In the genomic region with DNA sequence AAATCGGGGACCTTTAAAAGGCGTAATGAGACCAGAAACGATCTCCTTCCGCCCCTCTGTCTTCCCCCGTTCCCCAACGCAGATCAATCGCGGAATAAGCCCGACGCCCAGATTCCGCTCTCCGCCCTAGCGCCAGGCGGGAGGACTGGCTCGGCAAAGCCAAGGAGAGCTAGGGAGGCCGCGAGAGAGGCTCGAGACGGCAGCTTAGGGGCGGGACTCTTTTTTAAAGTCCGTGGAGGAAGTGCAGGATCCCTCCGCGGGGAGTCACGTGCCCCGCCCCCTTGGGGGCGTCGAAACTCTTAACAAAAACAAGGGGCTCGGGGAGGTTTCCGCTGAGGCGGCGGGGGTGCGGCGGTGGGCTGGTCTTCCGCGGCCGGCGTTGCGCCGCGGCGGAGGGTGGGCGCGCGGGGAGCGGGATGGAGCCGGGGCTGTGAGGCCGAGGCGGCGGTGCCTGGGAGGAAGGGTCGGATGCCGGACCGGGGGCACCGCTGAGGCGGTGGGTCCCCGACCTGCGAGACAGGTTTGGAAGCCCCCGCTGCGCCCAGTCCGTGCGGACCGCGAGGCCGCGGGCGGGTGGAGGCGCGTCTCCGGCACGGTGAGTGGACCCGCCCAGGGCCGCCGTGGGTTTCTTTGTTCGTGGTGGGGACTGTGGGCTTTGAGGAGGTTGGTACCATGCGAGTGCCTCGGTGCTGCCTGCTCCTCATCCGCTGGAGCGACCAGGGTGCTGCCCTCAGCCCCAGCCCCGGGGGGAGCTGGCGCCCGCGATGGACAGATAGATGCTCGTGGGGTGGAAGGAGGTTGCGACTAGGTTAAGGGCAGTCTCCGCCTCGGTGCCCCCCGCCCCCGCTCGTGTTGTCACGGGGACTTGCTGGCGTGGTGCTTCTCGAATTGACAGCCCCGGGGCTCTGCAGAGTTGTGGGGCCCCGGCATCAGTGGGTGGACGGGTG, we compare ENCODE assay signal across 8 cellular contexts. TPM values are rescaled to one million over a fixed set of nuclear protein-coding genes. Genes with fewer than 3 reads are reported as not detected.
DNase-seq lines count a peak whose midpoint lies in the region; ATAC-seq and TF ChIP-seq lines count a peak whose summit lies in the region.

A gene with protein sequence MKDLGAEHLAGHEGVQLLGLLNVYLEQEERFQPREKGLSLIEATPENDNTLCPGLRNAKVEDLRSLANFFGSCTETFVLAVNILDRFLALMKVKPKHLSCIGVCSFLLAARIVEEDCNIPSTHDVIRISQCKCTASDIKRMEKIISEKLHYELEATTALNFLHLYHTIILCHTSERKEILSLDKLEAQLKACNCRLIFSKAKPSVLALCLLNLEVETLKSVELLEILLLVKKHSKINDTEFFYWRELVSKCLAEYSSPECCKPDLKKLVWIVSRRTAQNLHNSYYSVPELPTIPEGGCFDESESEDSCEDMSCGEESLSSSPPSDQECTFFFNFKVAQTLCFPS (plus strand): TSS at position 296 of the 947 bp plus-strand sequence. CDS start 1,326 bp downstream, outside the sequence.

- H3K79me2 ChIP-seq in OCI-LY3 (ENCODE audit: low read length): no peaks in the 10 kb centered on the region; the same call in 1 of the 2 replicates

- CTCF ChIA-PET in naive thymus-derived CD4-positive, alpha-beta T cell (lab: Charles Lee): interaction anchor here (0.9 to 1.1 kb wide), 3 partner anchors 15 to 62 kb away, joined by 3 read pairs; no protein-coding TSS in a partner anchor

- H3K27ac Mint-ChIP-seq in activated T-cell treated with anti-CD3 and anti-CD28 coated beads, Interleukin-2, amount 50 U/mL, for 24 hours: peak within 1 kb of the TSS; percentile 99
- peak within 1 kb of the TSS; percentile 88 to 99 (median 99) for H3K27ac Mint-ChIP-seq in naive thymus-derived CD4-positive, alpha-beta T cell
- H3K27ac Mint-ChIP-seq in stimulated activated effector memory CD8-positive, alpha-beta T cell treated with anti-CD3 and anti-CD28 coated beads, Interleukin-12 subunit alpha, Interleukin-12 subunit beta, amount 100 ng/mL, for 72 hours: peak within 1 kb of the TSS; percentile 96

- H3K4me3 Mint-ChIP-seq in activated T-cell treated with anti-CD3 and anti-CD28 coated beads, Interleukin-2, amount 50 U/mL, for 24 hours: peak within 1 kb of the TSS; percentile 97
- H3K4me3 Mint-ChIP-seq in naive thymus-derived CD4-positive, alpha-beta T cell: peak within 1 kb of the TSS; percentile 92 to 99 (median 98)
- H3K4me3 Mint-ChIP-seq in stimulated activated effector memory CD8-positive, alpha-beta T cell treated with anti-CD3 and anti-CD28 coated beads, Interleukin-12 subunit alpha, Interleukin-12 subunit beta, amount 100 ng/mL, for 72 hours: peak within 1 kb of the TSS; percentile 95

- DNase-seq in HS-27A (ENCODE audit: low read depth): peak; percentile 19
- DNase-seq in activated T-cell treated with anti-CD3 and anti-CD28 coated beads, Interleukin-2, amount 50 U/mL, for 24 hours: peak; percentile 92
- DNase-seq in naive thymus-derived CD4-positive, alpha-beta T cell: peak; percentile 44 to 99 (median 87)
- DNase-seq in stimulated activated effector memory CD8-positive, alpha-beta T cell treated with anti-CD3 and anti-CD28 coated beads, Interleukin-12 subunit alpha, Interleukin-12 subunit beta, amount 100 ng/mL, for 72 hours (ENCODE audit: low spot score in 2 of 2): peak; percentile 81 to 97

- H2AFZ ChIP-seq in OCI-LY3 (ENCODE audit: low read depth, low read length): peak within 1 kb of the TSS; percentile 90

- peaks cover 8% of the 10 kb centered on the region; the same call in 1 of the 2 replicates for H3K9me3 ChIP-seq in OCI-LY3 (ENCODE audit: insufficient read depth, low read length)
- no peaks in the 10 kb centered on the region for H3K9me3 ChIP-seq in naive thymus-derived CD4-positive, alpha-beta T cell (ENCODE audit: control insufficient read depth in 2 of 3, low read length in 3 of 3)

- H4K20me1 ChIP-seq in OCI-LY3 (ENCODE audit: insufficient read depth, low read length): no peaks in the 10 kb centered on the region

- peaks cover 30% of the 10 kb centered on the region for H3K4me1 ChIP-seq in OCI-LY3 (ENCODE audit: low read length)
- H3K4me1 ChIP-seq in naive thymus-derived CD4-positive, alpha-beta T cell (ENCODE audit: control insufficient read depth in 2 of 2, insufficient read depth in 2 of 2, low read length in 2 of 2): peaks cover 10 to 17% of the 10 kb centered on the region in 2 donors

- H3K36me3 ChIP-seq in OCI-LY3 (replicated peaks; ENCODE audit: low read depth, low read length): peaks cover 28% of the 10 kb centered on the region
- H3K36me3 ChIP-seq in naive thymus-derived CD4-positive, alpha-beta T cell (ENCODE audit: control insufficient read depth in 2 of 3, insufficient read depth in 3 of 3, low read length in 3 of 3): peaks cover 0 to 13% (median 0%) of the 10 kb centered on the region in 3 experiments

- TF ChIP-seq CTCF in C4-2B (conservative IDR thresholded peaks at IDR 0.05) (no peak), OCI-LY3 (IDR thresholded peaks at IDR 0.05; ENCODE audit: low read depth, low read length) (no peak)

- no peaks in the 10 kb centered on the region for H3K9me3 Mint-ChIP-seq in activated T-cell treated with anti-CD3 and anti-CD28 coated beads, Interleukin-2, amount 50 U/mL, for 24 hours
- peaks cover 0 to 7% (median 0%) of the 10 kb centered on the region in 11 donors for H3K9me3 Mint-ChIP-seq in naive thymus-derived CD4-positive, alpha-beta T cell
- H3K9me3 Mint-ChIP-seq in stimulated activated effector memory CD8-positive, alpha-beta T cell treated with anti-CD3 and anti-CD28 coated beads, Interleukin-12 subunit alpha, Interleukin-12 subunit beta, amount 100 ng/mL, for 72 hours: no peaks in the 10 kb centered on the region

- H3K4me3 ChIP-seq in OCI-LY3 (ENCODE audit: low read length): peak within 1 kb of the TSS; percentile 94
- H3K4me3 ChIP-seq in naive thymus-derived CD4-positive, alpha-beta T cell (ENCODE audit: low read length): peak within 1 kb of the TSS; percentile 99

- H3K27me3 ChIP-seq in OCI-LY3 (ENCODE audit: low read depth, low read length): no peaks in the 10 kb centered on the region
- no peaks in the 10 kb centered on the region for H3K27me3 ChIP-seq in naive thymus-derived CD4-positive, alpha-beta T cell (ENCODE audit: control insufficient read depth in 2 of 2, insufficient read depth in 2 of 2, low read length in 2 of 2)

- H3K9ac ChIP-seq in OCI-LY3 (ENCODE audit: low read length): peak within 1 kb of the TSS; percentile 87

- H3K4me1 Mint-ChIP-seq in activated T-cell treated with anti-CD3 and anti-CD28 coated beads, Interleukin-2, amount 50 U/mL, for 24 hours (ENCODE audit: low read depth): peaks cover 31% of the 10 kb centered on the region
- H3K4me1 Mint-ChIP-seq in naive thymus-derived CD4-positive, alpha-beta T cell: peaks cover 13 to 54% (median 45%) of the 10 kb centered on the region in 7 donors
- peaks cover 7% of the 10 kb centered on the region for H3K4me1 Mint-ChIP-seq in stimulated activated effector memory CD8-positive, alpha-beta T cell treated with anti-CD3 and anti-CD28 coated beads, Interleukin-12 subunit alpha, Interleukin-12 subunit beta, amount 100 ng/mL, for 72 hours

- peak; percentile 12 for ATAC-seq in GM19463 (IDR thresholded peaks at IDR 0.05; ENCODE audit: unreplicated experiment)
- peak; percentile 64 for ATAC-seq in esophagus mucosa
- ATAC-seq in naive thymus-derived CD4-positive, alpha-beta T cell: peak; percentile 73
- ATAC-seq in stimulated activated effector memory CD8-positive, alpha-beta T cell treated with anti-CD3 and anti-CD28 coated beads, Interleukin-12 subunit alpha, Interleukin-12 subunit beta, amount 100 ng/mL, for 72 hours: peak; percentile 59

- peaks cover 14% of the 10 kb centered on the region for H3K36me3 Mint-ChIP-seq in activated T-cell treated with anti-CD3 and anti-CD28 coated beads, Interleukin-2, amount 50 U/mL, for 24 hours (ENCODE audit: low read depth)
- peaks cover 4 to 11% (median 6%) of the 10 kb centered on the region in 5 donors for H3K36me3 Mint-ChIP-seq in naive thymus-derived CD4-positive, alpha-beta T cell
- H3K36me3 Mint-ChIP-seq in stimulated activated effector memory CD8-positive, alpha-beta T cell treated with anti-CD3 and anti-CD28 coated beads, Interleukin-12 subunit alpha, Interleukin-12 subunit beta, amount 100 ng/mL, for 72 hours: peaks cover 57% of the 10 kb centered on the region

- H3K27me3 Mint-ChIP-seq in activated T-cell treated with anti-CD3 and anti-CD28 coated beads, Interleukin-2, amount 50 U/mL, for 24 hours: no peaks in the 10 kb centered on the region
- H3K27me3 Mint-ChIP-seq in naive thymus-derived CD4-positive, alpha-beta T cell: peaks cover 0 to 6% (median 0%) of the 10 kb centered on the region in 5 donors

- POLR2A ChIA-PET in naive thymus-derived CD4-positive, alpha-beta T cell (lab: Charles Lee): interaction anchor here (1.0 to 4.0 kb wide), 5 partner anchors 81 to 1166 kb away, joined by 3 to 38 read pairs (median 3); partner anchors contain the start of genes CCNI and SDAD1

- H3K4me2 ChIP-seq in OCI-LY3 (ENCODE audit: low read length): peak within 1 kb of the TSS; percentile 95

- intact Hi-C loops in naive thymus-derived CD4-positive, alpha-beta T cell (cut with micrococcal nuclease): loop anchor here (1.0 to 5.0 kb wide), 24 partner anchors 36 to 1780 kb away; partner anchors contain the start of genes BMP2K (in 2 of the 2), MRPL1 (in 2 of the 2), NUP54 (in 2 of the 2) and USO1 (in 2 of the 2)

- H3K27ac ChIP-seq in C4-2B: peak within 1 kb of the TSS; percentile 91
- peak within 1 kb of the TSS; percentile 83 for H3K27ac ChIP-seq in OCI-LY3 (ENCODE audit: low read length)
- peak within 1 kb of the TSS; percentile 85 for H3K27ac ChIP-seq in naive thymus-derived CD4-positive, alpha-beta T cell (ENCODE audit: low read depth, low read length)

RNA-seq across cellular contexts. Expression of the gene that starts here (rescaled TPM):
- 70.4 TPM for total RNA-seq in esophagus mucosa
- total RNA-seq in naive thymus-derived CD4-positive, alpha-beta T cell: 10 to 100 TPM; 23.6 to 36.7 (median 30.4) TPM
- polyA plus RNA-seq in naive thymus-derived CD4-positive, alpha-beta T cell: 10 to 100 TPM in 1 of 2 donors, 1 to 10 TPM in 1; 8.5 to 13.7 TPM

Comparison
In these comparisons a context has a peak if more than half of its experiments do, and no peak if none do; other contexts are left out.
1. Peak in every context shown above with its lines: DNase-seq, ATAC-seq, H3K4me3 ChIP-seq and H3K27ac ChIP-seq.
2. ATAC-seq: peak in every context shown above with its lines; median percentile 73 in naive thymus-derived CD4-positive, alpha-beta T cell; 64 in esophagus mucosa; 59 in stimulated activated effector memory CD8-positive, alpha-beta T cell treated with anti-CD3 and anti-CD28 coated beads, Interleukin-12 subunit alpha, Interleukin-12 subunit beta, amount 100 ng/mL, for 72 hours; 12 in GM19463.
3. DNase-seq: peak in every context shown above with its lines; median percentile 92 in activated T-cell treated with anti-CD3 and anti-CD28 coated beads, Interleukin-2, amount 50 U/mL, for 24 hours; 89 in stimulated activated effector memory CD8-positive, alpha-beta T cell treated with anti-CD3 and anti-CD28 coated beads, Interleukin-12 subunit alpha, Interleukin-12 subunit beta, amount 100 ng/mL, for 72 hours; 87 in naive thymus-derived CD4-positive, alpha-beta T cell; 19 in HS-27A.